Comparison of ENCODE assay signal across 8 cellular contexts in genomic region chr7:74480861-74481417, GRCh38. TPM values are rescaled to one million over a fixed set of nuclear protein-coding genes. Genes with fewer than 3 reads are reported as not detected.
DNase-seq lines count a peak whose midpoint lies in the region; ATAC-seq and TF ChIP-seq lines count a peak whose summit lies in the region.

No MANE protein-coding gene starts in this region.

- no peak overlapping the region for H2AFZ ChIP-seq in MM.1S (ENCODE audit: low read length)

- H3K9ac ChIP-seq in MM.1S (ENCODE audit: low read length), result no peak overlapping the region

- H3K36me3 ChIP-seq in body of pancreas (replicated peaks in 1 of 2; ENCODE audit: insufficient read depth in 1 of 2, low read depth in 2 of 2) (no peaks in the 10 kb centered on the region), MM.1S (replicated peaks; ENCODE audit: insufficient read depth, low read length) (no peaks in the 10 kb centered on the region)

- WGBS in body of pancreas, 2 donors, result 43 to 61% methylated on average over 13 to 16 of the region's 16 CpGs

- intact Hi-C loops in body of pancreas (cut with DNase I), result no loop called here

- DNase-seq in HFF-Myc (ENCODE audit: extremely low read depth, low read depth), result no peak
- peak; percentile 34 to 62 (median 49) for DNase-seq in body of pancreas
- peak; percentile 75 for DNase-seq in kidney glomerular epithelial cell (lab: John Stamatoyannopoulos, UW)
- peak; percentile 49 for DNase-seq in stromal cell of bone marrow (ENCODE audit: low read depth)
- no peak for DNase-seq in MM.1S
- DNase-seq in hippocampal formation (lab: John Stamatoyannopoulos, UW), result no peak
- no peak for DNase-seq in NCI-H2029 (lab: John Stamatoyannopoulos, UW)

- no peak overlapping the region for H3K27ac Mint-ChIP-seq in stimulated activated memory B cell treated with anti-CD40 and anti-IgM and Interleukin-4, amounts not matched to agents 10 μg/mL and 1 μg/mL and 100 μg/mL, for 72 hours

- no peak for ATAC-seq in body of pancreas
- no peak for ATAC-seq in stimulated activated memory B cell treated with anti-CD40 and anti-IgM and Interleukin-4, amounts not matched to agents 10 μg/mL and 1 μg/mL and 100 μg/mL, for 72 hours

- no peaks in the 10 kb centered on the region for H3F3A ChIP-seq in MM.1S (ENCODE audit: insufficient read depth, low read length)

- peak overlapping the region; percentile 38 for H3K4me3 ChIP-seq in HFF-Myc (replicated peaks; ENCODE audit: low read depth, low read length)
- no peak overlapping the region for H3K4me3 ChIP-seq in body of pancreas
- H3K4me3 ChIP-seq in MM.1S (ENCODE audit: low read length), result no peak overlapping the region

- H3K4me3 Mint-ChIP-seq in stimulated activated memory B cell treated with anti-CD40 and anti-IgM and Interleukin-4, amounts not matched to agents 10 μg/mL and 1 μg/mL and 100 μg/mL, for 72 hours, result no peak overlapping the region

- no peaks in the 10 kb centered on the region for H3K36me3 Mint-ChIP-seq in stimulated activated memory B cell treated with anti-CD40 and anti-IgM and Interleukin-4, amounts not matched to agents 10 μg/mL and 1 μg/mL and 100 μg/mL, for 72 hours

- H3K9me3 ChIP-seq in body of pancreas (no peaks in the 10 kb centered on the region), MM.1S (replicated peaks; ENCODE audit: insufficient read depth, low read length) (no peaks in the 10 kb centered on the region)

- H3K9me3 Mint-ChIP-seq in stimulated activated memory B cell treated with anti-CD40 and anti-IgM and Interleukin-4, amounts not matched to agents 10 μg/mL and 1 μg/mL and 100 μg/mL, for 72 hours, result no peaks in the 10 kb centered on the region

- TF ChIP-seq POLR2A in body of pancreas (IDR thresholded peaks at IDR 0.05), result peak in 1 of 3 donors; percentile 10

- H3K27ac ChIP-seq in body of pancreas, result peak overlapping the region; percentile 94 to 98 (median 97)
- no peak overlapping the region for H3K27ac ChIP-seq in MM.1S (ENCODE audit: low read length)

- no peak for TF ChIP-seq CTCF in HFF-Myc (IDR thresholded peaks at IDR 0.05; ENCODE audit: low read depth, low read length, missing control alignments)
- no peak for TF ChIP-seq CTCF in body of pancreas (IDR thresholded peaks at IDR 0.05)
- TF ChIP-seq CTCF in MM.1S (IDR thresholded peaks at IDR 0.05; ENCODE audit: low read length), result no peak

- H3K9me2 ChIP-seq in MM.1S (replicated peaks; ENCODE audit: insufficient read depth, low read length), result no peaks in the 10 kb centered on the region

- H3K4me1 ChIP-seq in body of pancreas, result peaks cover 71% of the 10 kb centered on the region
- no peaks in the 10 kb centered on the region for H3K4me1 ChIP-seq in MM.1S (ENCODE audit: low read length)

- H3K4me1 Mint-ChIP-seq in stimulated activated memory B cell treated with anti-CD40 and anti-IgM and Interleukin-4, amounts not matched to agents 10 μg/mL and 1 μg/mL and 100 μg/mL, for 72 hours, result peaks cover 30% of the 10 kb centered on the region

- H3K27me3 Mint-ChIP-seq in stimulated activated memory B cell treated with anti-CD40 and anti-IgM and Interleukin-4, amounts not matched to agents 10 μg/mL and 1 μg/mL and 100 μg/mL, for 72 hours, result peaks cover 63% of the 10 kb centered on the region

- H3K4me2 ChIP-seq in MM.1S (ENCODE audit: low read depth, low read length), result no peak overlapping the region

- H4K20me1 ChIP-seq in MM.1S (ENCODE audit: insufficient read depth, low read length), result no peaks in the 10 kb centered on the region

- no peaks in the 10 kb centered on the region for H3K27me3 ChIP-seq in body of pancreas
- no peaks in the 10 kb centered on the region for H3K27me3 ChIP-seq in MM.1S (replicated peaks; ENCODE audit: insufficient read depth, low read length)

- H3K79me2 ChIP-seq in MM.1S (ENCODE audit: low read length), result peaks cover 26% of the 10 kb centered on the region

RNA-seq across cellular contexts. Expression of gene GTF2IRD1, which starts 27.2 kb away (rescaled TPM):
- 10 to 100 TPM in 1 of 2 donors, 1 to 10 TPM in 1; 9.2 to 11.2 TPM for total RNA-seq in body of pancreas

Comparison
In these comparisons a context has a peak if more than half of its experiments do, and no peak if none do; other contexts are left out.
1. DNase-seq: peak in body of pancreas (4 of 4), kidney glomerular epithelial cell (single experiment) and stromal cell of bone marrow (single experiment); none in HFF-Myc (single experiment), MM.1S (single experiment), hippocampal formation (0 of 2) and NCI-H2029 (single experiment).